In the genomic region with DNA sequence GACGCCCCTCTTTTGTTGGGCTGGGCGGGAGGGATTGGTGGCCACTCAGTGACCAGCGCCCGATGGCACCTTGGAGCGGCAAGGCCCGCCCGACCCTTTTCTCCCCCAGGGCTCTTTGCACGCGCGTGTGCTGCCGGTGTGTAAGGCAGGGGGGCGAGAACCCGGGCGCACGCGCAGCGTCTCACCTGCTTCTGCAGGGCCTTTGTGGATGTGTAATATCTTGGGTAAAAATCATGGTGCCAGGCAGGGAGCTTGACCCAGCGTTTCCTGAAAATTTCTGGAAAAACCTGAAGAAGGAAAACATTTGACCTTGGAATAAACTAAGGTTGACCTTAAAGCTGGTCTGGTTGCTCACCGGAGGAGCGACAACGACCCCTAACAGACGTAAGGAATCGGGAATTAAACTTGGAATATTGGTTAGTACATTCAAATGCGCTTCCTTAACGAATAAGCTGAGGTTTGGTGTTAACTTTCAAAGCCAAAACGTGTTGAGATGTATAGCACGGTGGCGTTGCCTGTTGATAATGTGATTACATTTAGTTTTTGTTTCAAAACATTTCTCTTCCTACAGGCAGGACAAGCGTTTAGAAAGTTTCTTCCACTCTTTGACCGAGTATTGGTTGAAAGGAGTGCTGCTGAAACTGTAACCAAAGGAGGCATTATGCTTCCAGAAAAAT, we compare ENCODE assay signal across 8 cellular contexts. TPM values are rescaled to one million over a fixed set of nuclear protein-coding genes. Genes with fewer than 3 reads are reported as not detected.
DNase-seq lines count a peak whose midpoint lies in the region; ATAC-seq lines count a peak whose summit lies in the region.

No MANE protein-coding gene starts in this region.

- ATAC-seq in GM19397 (IDR thresholded peaks at IDR 0.05; ENCODE audit: unreplicated experiment) (peak; percentile 10), HG03571 (IDR thresholded peaks at IDR 0.05; ENCODE audit: unreplicated experiment) (peak; percentile 1)
- ATAC-seq in stimulated activated naive B cell treated with anti-CD40 and anti-IgM and Interleukin-4, amounts not matched to agents 10 μg/mL and 1 μg/mL and 100 μg/mL, for 72 hours (replicated peaks), result peak; percentile 13 to 21

- H3K27me3 Mint-ChIP-seq in CD4-positive, alpha-beta memory T cell, result no peaks in the 10 kb centered on the region
- H3K27me3 Mint-ChIP-seq in stimulated activated naive B cell treated with anti-CD40 and anti-IgM and Interleukin-4, amounts not matched to agents 10 μg/mL and 1 μg/mL and 100 μg/mL, for 72 hours, result no peaks in the 10 kb centered on the region

- peak overlapping the region; percentile 92 to 99 (median 96) for H3K4me3 Mint-ChIP-seq in CD4-positive, alpha-beta memory T cell
- H3K4me3 Mint-ChIP-seq in stimulated activated naive B cell treated with anti-CD40 and anti-IgM and Interleukin-4, amounts not matched to agents 10 μg/mL and 1 μg/mL and 100 μg/mL, for 72 hours, result peak overlapping the region; percentile 90 to 96

- peaks cover 66% of the 10 kb centered on the region for H3K4me1 ChIP-seq in CD4-positive, alpha-beta memory T cell (ENCODE audit: insufficient read depth, low read length)
- peaks cover 15% of the 10 kb centered on the region; the same call in 1 of the 2 replicates for H3K4me1 ChIP-seq in iPS-20b (ENCODE audit: insufficient read depth, low read length)

- CTCF ChIA-PET in CD4-positive, alpha-beta memory T cell (lab: Charles Lee; ENCODE audit: partially characterized antibody), result interaction anchor here (1.6 to 2.6 kb wide), 4 partner anchors 12 to 66 kb away, joined by 4 to 16 read pairs (median 8); partner anchors contain the start of genes COQ10B, MOB4 and SF3B1

- no peaks in the 10 kb centered on the region for H3K27me3 ChIP-seq in CD4-positive, alpha-beta memory T cell (ENCODE audit: insufficient read depth, low read length)
- H3K27me3 ChIP-seq in iPS-20b (ENCODE audit: insufficient read depth, low read length), result no peaks in the 10 kb centered on the region

- H3K9ac ChIP-seq in iPS-20b (ENCODE audit: low read depth, low read length), result peak overlapping the region; percentile 98

- POLR2A ChIA-PET in CD4-positive, alpha-beta memory T cell (lab: Charles Lee; ENCODE audit: partially characterized antibody), result interaction anchor here (0.9 to 5.6 kb wide), 16 partner anchors 8 to 701 kb away, joined by 3 to 180 read pairs (median 12); partner anchors contain the start of genes COQ10B, GTF3C3, MARS2 and MOB4

- H3K9me3 Mint-ChIP-seq in CD4-positive, alpha-beta memory T cell, result no peaks in the 10 kb centered on the region
- H3K9me3 Mint-ChIP-seq in stimulated activated naive B cell treated with anti-CD40 and anti-IgM and Interleukin-4, amounts not matched to agents 10 μg/mL and 1 μg/mL and 100 μg/mL, for 72 hours, result no peaks in the 10 kb centered on the region

- peak overlapping the region; percentile 92 to 98 (median 96) for H3K27ac Mint-ChIP-seq in CD4-positive, alpha-beta memory T cell
- H3K27ac Mint-ChIP-seq in stimulated activated naive B cell treated with anti-CD40 and anti-IgM and Interleukin-4, amounts not matched to agents 10 μg/mL and 1 μg/mL and 100 μg/mL, for 72 hours, result peak overlapping the region; percentile 97

- H3K4me3 ChIP-seq in CD4-positive, alpha-beta memory T cell (ENCODE audit: low read length in 2 of 2), result peak overlapping the region; percentile 86 to 87
- peak overlapping the region; percentile 90 for H3K4me3 ChIP-seq in iPS-20b (ENCODE audit: low read length)

- peaks cover 29% of the 10 kb centered on the region for H3K36me3 ChIP-seq in CD4-positive, alpha-beta memory T cell (ENCODE audit: insufficient read depth, low read length)
- peaks cover 69% of the 10 kb centered on the region for H3K36me3 ChIP-seq in iPS-20b (ENCODE audit: insufficient read depth, low read depth, low read length)

- peaks cover 15 to 76% of the 10 kb centered on the region in 2 donors for H3K36me3 Mint-ChIP-seq in CD4-positive, alpha-beta memory T cell
- H3K36me3 Mint-ChIP-seq in stimulated activated naive B cell treated with anti-CD40 and anti-IgM and Interleukin-4, amounts not matched to agents 10 μg/mL and 1 μg/mL and 100 μg/mL, for 72 hours, result peaks cover 32 to 55% of the 10 kb centered on the region in 2 donors

- peak overlapping the region; percentile 77 for H3K27ac ChIP-seq in CD4-positive, alpha-beta memory T cell (ENCODE audit: low read depth, low read length)
- H3K27ac ChIP-seq in iPS-20b (ENCODE audit: low read length), result peak overlapping the region; percentile 87

- intact Hi-C loops in CD4-positive, alpha-beta memory T cell (cut with micrococcal nuclease), result loop anchor here (1.0 kb wide), 5 partner anchors 15 to 861 kb away; partner anchors contain the start of genes CCDC150, COQ10B, MARS2 and SF3B1

- H3K9me3 ChIP-seq in CD4-positive, alpha-beta memory T cell (ENCODE audit: control insufficient read depth in 1 of 2, low read length in 2 of 2), result no peaks in the 10 kb centered on the region
- H3K9me3 ChIP-seq in iPS-20b (ENCODE audit: insufficient read depth, low read depth, low read length), result no peaks in the 10 kb centered on the region

- H3K4me1 Mint-ChIP-seq in CD4-positive, alpha-beta memory T cell, result peaks cover 39 to 73% (median 53%) of the 10 kb centered on the region in 4 donors
- H3K4me1 Mint-ChIP-seq in stimulated activated naive B cell treated with anti-CD40 and anti-IgM and Interleukin-4, amounts not matched to agents 10 μg/mL and 1 μg/mL and 100 μg/mL, for 72 hours, result peaks cover 22 to 45% of the 10 kb centered on the region in 2 donors

- DNase-seq in CD4-positive, alpha-beta memory T cell, result peak in 3 of 5 donors; percentile 24 to 34 (median 29)
- DNase-seq in amniotic epithelial cell (ENCODE audit: low read depth) (peak; percentile 20), SKM-1 (lab: John Stamatoyannopoulos, UW; ENCODE audit: unreplicated experiment) (no peak), Kasumi-1 (lab: John Stamatoyannopoulos, UW) (no peak)
- DNase-seq in stimulated activated naive B cell treated with anti-CD40 and anti-IgM and Interleukin-4, amounts not matched to agents 10 μg/mL and 1 μg/mL and 100 μg/mL, for 72 hours, result no peak

RNA-seq across cellular contexts. Expression of gene HSPE1, which starts 0.5 kb away (rescaled TPM):
- 10 to 100 TPM; 52.4 to 65.1 TPM for total RNA-seq in CD4-positive, alpha-beta memory T cell
- polyA plus RNA-seq in CD4-positive, alpha-beta memory T cell, result 100 to 1,000 TPM; 134 to 145 TPM

RNA-seq across cellular contexts. Expression of gene HSPD1, which starts 1.0 kb away (rescaled TPM):
- total RNA-seq in CD4-positive, alpha-beta memory T cell, result 100 to 1,000 TPM; 129 to 132 TPM
- polyA plus RNA-seq in CD4-positive, alpha-beta memory T cell, result 100 to 1,000 TPM; 111 to 116 TPM

RNA-seq across cellular contexts. Expression of gene MOB4, which starts 15.2 kb away (rescaled TPM):
- total RNA-seq in CD4-positive, alpha-beta memory T cell, result 10 to 100 TPM; 20.2 to 21.8 TPM
- polyA plus RNA-seq in CD4-positive, alpha-beta memory T cell, result 10 to 100 TPM; 30.0 to 50.6 TPM

RNA-seq across cellular contexts. Expression of gene COQ10B, which starts 47.3 kb away (rescaled TPM):
- 10 to 100 TPM; 31.7 to 33.1 TPM for total RNA-seq in CD4-positive, alpha-beta memory T cell
- 10 to 100 TPM; 44.9 to 88.1 TPM for polyA plus RNA-seq in CD4-positive, alpha-beta memory T cell

Comparison
In these comparisons a context has a peak if more than half of its experiments do, and no peak if none do; other contexts are left out.
1. DNase-seq: peak in CD4-positive, alpha-beta memory T cell (3 of 5) and amniotic epithelial cell (single experiment); none in stimulated activated naive B cell treated with anti-CD40 and anti-IgM and Interleukin-4, amounts not matched to agents 10 μg/mL and 1 μg/mL and 100 μg/mL, for 72 hours (single experiment), SKM-1 (single experiment) and Kasumi-1 (0 of 2).
2. Peak in every context shown above with its lines, with median percentiles within 50 percentile points of each other: ATAC-seq.